ENCODE assay signal across 20 cellular contexts in genomic region chr1:89629146-89629545, GRCh38. TPM values are rescaled to one million over a fixed set of nuclear protein-coding genes. Genes with fewer than 3 reads are reported as not detected.
DNase-seq lines count a peak whose midpoint lies in the region; ATAC-seq and TF ChIP-seq lines count a peak whose summit lies in the region.
"Had no signal": no experiment of that assay in that cellular context is flagged by ENCODE, and none has a peak within 500 bp of the region (broad histone marks: within the 10 kb centered on the region; RNA-seq: fewer than 3 reads in every experiment).

No MANE protein-coding gene starts in this region.

- intact Hi-C loops in CD8-positive, alpha-beta T cell (cut with DNase I, micrococcal nuclease), result loop anchor here in 1 of 2 experiments (2.0 kb wide), 1 partner anchor 144 kb away; no protein-coding TSS in a partner anchor
- intact Hi-C loops in activated CD4-positive, alpha-beta memory T cell treated with anti-CD3 and anti-CD28 coated beads for 36 hours (cut with micrococcal nuclease), result no loop called here

- H3K4me3 ChIP-seq in BLaER1, result no peak overlapping the region
- H3K4me3 ChIP-seq in CD8-positive, alpha-beta T cell (ENCODE audit: low read depth, low read length), result no peak overlapping the region
- H3K4me3 ChIP-seq: HAP-1, heart right ventricle, tibial artery had no signal

- peak overlapping the region; percentile 24 for H3K4me3 Mint-ChIP-seq in CD8-positive, alpha-beta T cell
- peak overlapping the region; percentile 9 for H3K4me3 Mint-ChIP-seq in activated CD4-positive, alpha-beta memory T cell treated with anti-CD3 and anti-CD28 coated beads for 36 hours
- H3K4me3 Mint-ChIP-seq: stimulated activated memory B cell treated with anti-CD40 and anti-IgM and Interleukin-4, amounts not matched to agents 10 μg/mL and 1 μg/mL and 100 μg/mL, for 72 hours had no signal

- H3K4me2 ChIP-seq in BLaER1, result peak overlapping the region; percentile 94; the same call in 1 of the 2 replicates
- H3K4me2 ChIP-seq: SK-N-SH had no signal

- H3K4me1 Mint-ChIP-seq in CD8-positive, alpha-beta T cell (ENCODE audit: low read depth), result peaks cover 67% of the 10 kb centered on the region
- H3K4me1 Mint-ChIP-seq in activated CD4-positive, alpha-beta memory T cell treated with anti-CD3 and anti-CD28 coated beads for 36 hours (ENCODE audit: low read depth), result peaks cover 71% of the 10 kb centered on the region

- H3K27ac Mint-ChIP-seq in CD8-positive, alpha-beta T cell, result peak overlapping the region; percentile 56
- H3K27ac Mint-ChIP-seq in activated CD4-positive, alpha-beta memory T cell treated with anti-CD3 and anti-CD28 coated beads for 36 hours, result peak overlapping the region; percentile 77
- H3K27ac Mint-ChIP-seq: progenitor cell of endocrine pancreas; stimulated activated memory B cell treated with anti-CD40 and anti-IgM and Interleukin-4, amounts not matched to agents 10 μg/mL and 1 μg/mL and 100 μg/mL, for 72 hours had no signal

- POLR2A ChIA-PET in CD8-positive, alpha-beta T cell (lab: Charles Lee), result interaction anchor here (0.6 to 20.4 kb wide), 4 partner anchors 22 to 150 kb away, joined by 3 to 285 read pairs (median 32); no protein-coding TSS in a partner anchor
- POLR2A ChIA-PET in activated CD4-positive, alpha-beta memory T cell treated with anti-CD3 and anti-CD28 coated beads for 36 hours (lab: Charles Lee), result interaction anchor here (1.0 to 13.0 kb wide), 3 partner anchors 21 to 144 kb away, joined by 3 to 225 read pairs (median 4); no protein-coding TSS in a partner anchor

- no peaks in the 10 kb centered on the region for H3K27me3 Mint-ChIP-seq in CD8-positive, alpha-beta T cell (ENCODE audit: low read depth)
- H3K27me3 Mint-ChIP-seq in activated CD4-positive, alpha-beta memory T cell treated with anti-CD3 and anti-CD28 coated beads for 36 hours, result no peaks in the 10 kb centered on the region
- H3K27me3 Mint-ChIP-seq: stimulated activated memory B cell treated with anti-CD40 and anti-IgM and Interleukin-4, amounts not matched to agents 10 μg/mL and 1 μg/mL and 100 μg/mL, for 72 hours had no signal

- no peaks in the 10 kb centered on the region for H3K9me3 Mint-ChIP-seq in CD8-positive, alpha-beta T cell
- H3K9me3 Mint-ChIP-seq in activated CD4-positive, alpha-beta memory T cell treated with anti-CD3 and anti-CD28 coated beads for 36 hours, result no peaks in the 10 kb centered on the region
- H3K9me3 Mint-ChIP-seq: stimulated activated memory B cell treated with anti-CD40 and anti-IgM and Interleukin-4, amounts not matched to agents 10 μg/mL and 1 μg/mL and 100 μg/mL, for 72 hours had no signal

- H3K36me3 Mint-ChIP-seq in CD8-positive, alpha-beta T cell, result peaks cover 35% of the 10 kb centered on the region
- H3K36me3 Mint-ChIP-seq in activated CD4-positive, alpha-beta memory T cell treated with anti-CD3 and anti-CD28 coated beads for 36 hours, result peaks cover 21% of the 10 kb centered on the region
- H3K36me3 Mint-ChIP-seq: stimulated activated memory B cell treated with anti-CD40 and anti-IgM and Interleukin-4, amounts not matched to agents 10 μg/mL and 1 μg/mL and 100 μg/mL, for 72 hours had no signal

- H3K36me3 ChIP-seq in BLaER1, result peaks cover 29% of the 10 kb centered on the region
- no peaks in the 10 kb centered on the region for H3K36me3 ChIP-seq in CD8-positive, alpha-beta T cell (ENCODE audit: insufficient read depth, low read length)
- H3K36me3 ChIP-seq: HAP-1, tibial artery had no signal

- no peak for DNase-seq in CD8-positive, alpha-beta T cell
- DNase-seq in activated CD4-positive, alpha-beta memory T cell treated with anti-CD3 and anti-CD28 coated beads for 36 hours, result no peak
- DNase-seq in inferior parietal cortex (ENCODE audit: extremely low spot score) (no peak), activated gamma-delta T cell (lab: John Stamatoyannopoulos, UW) (no peak)
- DNase-seq: dermis blood vessel endothelial cell, DND-41, heart right ventricle, Kasumi-1, left ventricle myocardium superior, NCI-H1105, NCI-H510A treated with DMSO at 0.1 percent for 48 hours, RPMI8226, SK-N-SH, tibial artery had no signal

- ATAC-seq in CD8-positive, alpha-beta T cell, result no peak
- ATAC-seq in GM21360 (IDR thresholded peaks at IDR 0.05; ENCODE audit: unreplicated experiment), result no peak
- ATAC-seq: heart right ventricle; left ventricle myocardium superior; stimulated activated memory B cell treated with anti-CD40 and anti-IgM and Interleukin-4, amounts not matched to agents 10 μg/mL and 1 μg/mL and 100 μg/mL, for 72 hours had no signal

- H3K4me1 ChIP-seq in BLaER1, result peaks cover 32% of the 10 kb centered on the region
- peaks cover 46% of the 10 kb centered on the region for H3K4me1 ChIP-seq in CD8-positive, alpha-beta T cell (ENCODE audit: insufficient read depth, low read length)
- H3K4me1 ChIP-seq: HAP-1 had no signal

- no peak overlapping the region for H3K9ac ChIP-seq in BLaER1
- H3K9ac ChIP-seq: SK-N-SH had no signal

- H3K9me3 ChIP-seq in BLaER1, result no peaks in the 10 kb centered on the region
- no peaks in the 10 kb centered on the region for H3K9me3 ChIP-seq in CD8-positive, alpha-beta T cell (ENCODE audit: low read length)
- H3K9me3 ChIP-seq: HAP-1, heart right ventricle, SK-N-SH, tibial artery had no signal

- TF ChIP-seq CTCF in CD8-positive, alpha-beta T cell (IDR thresholded peaks at IDR 0.05), result no peak

- H4K20me1 ChIP-seq in BLaER1, result no peaks in the 10 kb centered on the region

- CTCF ChIA-PET in CD8-positive, alpha-beta T cell (lab: Charles Lee), result interaction anchor here (1.5 to 22.6 kb wide), 6 partner anchors 12 to 145 kb away, joined by 3 to 401 read pairs (median 25); no protein-coding TSS in a partner anchor
- CTCF ChIA-PET in activated CD4-positive, alpha-beta memory T cell treated with anti-CD3 and anti-CD28 coated beads for 36 hours (lab: Charles Lee), result interaction anchor here (1.0 to 12.3 kb wide), 12 partner anchors 13 to 145 kb away, joined by 3 to 154 read pairs (median 7); no protein-coding TSS in a partner anchor

- H3K27ac ChIP-seq in BLaER1 (no peak overlapping the region), cingulate gyrus (ENCODE audit: low read depth, low read length) (peak overlapping the region; percentile 15)
- H3K27ac ChIP-seq in CD8-positive, alpha-beta T cell (ENCODE audit: low read depth, low read length), result no peak overlapping the region
- H3K27ac ChIP-seq: tibial artery had no signal

- H3K27me3 ChIP-seq in BLaER1, result no peaks in the 10 kb centered on the region
- no peaks in the 10 kb centered on the region for H3K27me3 ChIP-seq in CD8-positive, alpha-beta T cell (ENCODE audit: insufficient read depth, low read length)
- H3K27me3 ChIP-seq: heart right ventricle, tibial artery had no signal

RNA-seq across cellular contexts. Expression of gene LRRC8C, which starts 3.8 kb away (rescaled TPM):
- 10 to 100 TPM; 24.0 to 26.7 TPM for total RNA-seq in CD8-positive, alpha-beta T cell
- 10 to 100 TPM; 36.4 to 40.4 TPM for total RNA-seq in activated CD4-positive, alpha-beta memory T cell treated with anti-CD3 and anti-CD28 coated beads for 36 hours
